ENCODE assay signal across 1 cellular context in genomic region chr2:47274054-47274779, GRCh38.
A peak's percentile ranks its signal among the peaks of the same experiment; 100 is the strongest.
TF ChIP-seq lines count a peak whose summit lies in the region.

No MANE protein-coding gene starts in this region.

TF ChIP-seq in SK-N-SH, 30 proteins besides CTCF, POLR2A, EP300 and RAD21 (continued from another document):
- peak; percentile 83 for TF ChIP-seq PBX3 (IDR thresholded peaks at IDR 0.05)
- TF ChIP-seq TAF1 (IDR thresholded peaks at IDR 0.05; ENCODE audit: borderline replicate concordance, low read depth, low read length): no peak
- TF ChIP-seq FOSL2 (IDR thresholded peaks at IDR 0.05; ENCODE audit: borderline replicate concordance, low read depth): peak; percentile 51; the same call in 1 of the 2 replicates
- TF ChIP-seq POLR2AphosphoS5 (IDR thresholded peaks at IDR 0.05; ENCODE audit: low read depth, low read length): peak; percentile 31; the same call in 1 of the 2 replicates
- no peak for TF ChIP-seq GABPA (IDR thresholded peaks at IDR 0.05; ENCODE audit: low read depth)
